Comparison of ENCODE assay signal across 8 cellular contexts in genomic region chr17:81412490-81413093, GRCh38. TPM values are rescaled to one million over a fixed set of nuclear protein-coding genes. Genes with fewer than 3 reads are reported as not detected.
DNase-seq lines count a peak whose midpoint lies in the region; ATAC-seq and TF ChIP-seq lines count a peak whose summit lies in the region.
"Had no signal": no experiment of that assay in that cellular context is flagged by ENCODE, and none has a peak within 500 bp of the region (broad histone marks: within the 10 kb centered on the region; RNA-seq: fewer than 3 reads in every experiment).

No MANE protein-coding gene starts in this region.

- no peak overlapping the region for H2AFZ ChIP-seq in SK-N-SH (ENCODE audit: low read depth)

- H3K36me3 ChIP-seq in SK-N-SH (replicated peaks in 1 of 2; ENCODE audit: control insufficient read depth in 1 of 2, insufficient read depth in 2 of 2, low read length in 1 of 2), result no peaks in the 10 kb centered on the region

- peaks cover 10 to 13% of the 10 kb centered on the region in 2 experiments; a peak in 3 of 4 replicates for H3K4me1 ChIP-seq in SK-N-SH (ENCODE audit: control insufficient read depth in 1 of 2, insufficient read depth in 2 of 2, low read depth in 1 of 2, low read length in 1 of 2)

- H3K4me3 ChIP-seq in lower leg skin (ENCODE audit: low read depth, poor library complexity, severe bottlenecking), result no peak overlapping the region
- H3K4me3 ChIP-seq in SK-N-SH (ENCODE audit: low read depth in 2 of 2, low read length in 1 of 2), result no peak overlapping the region

- H4K20me1 ChIP-seq in SK-N-SH (ENCODE audit: insufficient read depth), result peaks cover 14% of the 10 kb centered on the region; the same call in 1 of the 2 replicates

- no peak for TF ChIP-seq CTCF in lower leg skin (IDR thresholded peaks at IDR 0.05)
- no peak for TF ChIP-seq CTCF in SK-N-SH (IDR thresholded peaks at IDR 0.05)

- CTCF ChIA-PET in SK-N-SH (lab: Yijun Ruan, JAX), result interaction anchor here (0.6 to 8.0 kb wide), 5 partner anchors 10 to 763 kb away, joined by 3 to 41 read pairs (median 3); no protein-coding TSS in a partner anchor

- H3K4me2 ChIP-seq in SK-N-SH, result no peak overlapping the region
- H3K4me2 ChIP-seq: KMS-11 had no signal

- no peak for TF ChIP-seq RAD21 in SK-N-SH (IDR thresholded peaks at IDR 0.05; ENCODE audit: low read length)

- no peaks in the 10 kb centered on the region for H3K9me2 ChIP-seq in SK-N-SH

- no peak for TF ChIP-seq POLR2A in lower leg skin (IDR thresholded peaks at IDR 0.05)

- H3F3A ChIP-seq in SK-N-SH (replicated peaks; ENCODE audit: insufficient read depth), result peaks cover 2% of the 10 kb centered on the region

- H3K27ac ChIP-seq in SK-N-SH (ENCODE audit: low read depth in 2 of 2, low read length in 1 of 2), result no peak overlapping the region
- H3K27ac ChIP-seq: KMS-11 had no signal

- ATAC-seq in GM21367 (IDR thresholded peaks at IDR 0.05; ENCODE audit: unreplicated experiment), result no peak

- POLR2A ChIA-PET in SK-N-SH (lab: Yijun Ruan, JAX), result interaction anchor here (1.1 kb wide), 1 partner anchor 17 kb away, joined by 3 read pairs; no protein-coding TSS in a partner anchor

- intact Hi-C loops in lower leg skin (cut with DNase I; ENCODE audit: low total_unique reads), result no loop called here

- TF ChIP-seq EP300 in SK-N-SH (IDR thresholded peaks at IDR 0.05; ENCODE audit: borderline replicate concordance in 1 of 2, low read depth in 1 of 2, low read length in 1 of 2), result no peak

- DNase-seq in SW480 (ENCODE audit: low spot score) (peak; percentile 53), left kidney (ENCODE audit: low read depth, low spot score) (peak; percentile 89), lower leg skin (ENCODE audit: low spot score in 2 of 2) (no peak), SK-N-SH (no peak)
- peak; percentile 81 for DNase-seq in activated effector memory CD4-positive, alpha-beta T cell treated with anti-CD3 and anti-CD28 coated beads, Interleukin-2, amount 50 U/mL, for 16 hours
- DNase-seq in stimulated activated naive CD4-positive, alpha-beta T cell treated with Interleukin-2 at 50 U/mL for 16 hours (lab: John Stamatoyannopoulos, UW), result peak; percentile 49

- H3K9ac ChIP-seq in SK-N-SH, result no peak overlapping the region
- H3K9ac ChIP-seq: KMS-11 had no signal

- no peaks in the 10 kb centered on the region for H3K9me3 ChIP-seq in SK-N-SH

- no peaks in the 10 kb centered on the region for H3K27me3 ChIP-seq in SK-N-SH (ENCODE audit: insufficient read depth)

- no peaks in the 10 kb centered on the region for H3K79me2 ChIP-seq in SK-N-SH (ENCODE audit: insufficient read depth)

- 37 to 39% methylated on average over 29 of the region's 29 CpGs for WGBS in lower leg skin, 2 donors
- 80% methylated on average over 29 of the region's 29 CpGs for WGBS in SK-N-SH (ENCODE audit: low lambda C conversion rate)

TF ChIP-seq in SK-N-SH, 30 proteins besides CTCF, POLR2A, EP300 and RAD21:
- TF ChIP-seq FOXM1 (IDR thresholded peaks at IDR 0.05; ENCODE audit: low read depth) (no peak), ELF1 (IDR thresholded peaks at IDR 0.05) (no peak), MEF2A (IDR thresholded peaks at IDR 0.05; ENCODE audit: borderline replicate concordance, low read depth) (no peak), TCF12 (IDR thresholded peaks at IDR 0.05) (no peak), FOSL2 (IDR thresholded peaks at IDR 0.05; ENCODE audit: borderline replicate concordance, low read depth) (no peak), NFIC (IDR thresholded peaks at IDR 0.05; ENCODE audit: borderline replicate concordance) (no peak), TAF1 (IDR thresholded peaks at IDR 0.05; ENCODE audit: borderline replicate concordance, low read depth, low read length) (no peak), MXI1 (IDR thresholded peaks at IDR 0.05; ENCODE audit: low read depth, low read length) (no peak), RCOR1 (IDR thresholded peaks at IDR 0.05; ENCODE audit: low read length) (no peak), YY1 (IDR thresholded peaks at IDR 0.05; ENCODE audit: low read depth) (no peak), SIN3A (IDR thresholded peaks at IDR 0.05; ENCODE audit: borderline replicate concordance, low read depth, low read length) (no peak), FOXJ3 (CRISPR knock-in tag; IDR thresholded peaks at IDR 0.05) (no peak), GATA2 (CRISPR knock-in tag; IDR thresholded peaks at IDR 0.05) (no peak), ZBTB33 (IDR thresholded peaks at IDR 0.05; ENCODE audit: borderline replicate concordance, low read depth) (no peak), EZH2phosphoT487 (IDR thresholded peaks at IDR 0.05; ENCODE audit: borderline replicate concordance, low read depth) (no peak), MAX (IDR thresholded peaks at IDR 0.05; ENCODE audit: low read depth) (no peak), PBX3 (IDR thresholded peaks at IDR 0.05) (no peak), CHD2 (IDR thresholded peaks at IDR 0.05; ENCODE audit: low read length, partially characterized antibody) (no peak), IRF3 (IDR thresholded peaks at IDR 0.05; ENCODE audit: low read depth, low read length) (no peak), NRF1 (IDR thresholded peaks at IDR 0.05; ENCODE audit: low read depth, low read length) (no peak)

RNA-seq across cellular contexts. Expression of gene BAHCC1, which starts 17.3 kb away (rescaled TPM):
- 10 to 100 TPM in 2 of 4 donors, 1 to 10 TPM in 2; 4.1 to 14.2 (median 10.0) TPM for total RNA-seq in lower leg skin
- 3.6 and 6.4 TPM in 2 replicates for polyA plus RNA-seq in SK-N-SH (2012; rRNA removed)
- 1.4 and 4.3 TPM in 2 replicates for polyA plus RNA-seq in SK-N-SH (2012; cell fraction: cytosol; rRNA removed)
- polyA plus RNA-seq in SK-N-SH (2012; cell fraction: nucleus; rRNA removed), result 27.3 and 28.3 TPM in 2 replicates

Comparison
In these comparisons a context has a peak if more than half of its experiments do, and no peak if none do; other contexts are left out.
1. DNase-seq: peak in SW480 (single experiment), activated effector memory CD4-positive, alpha-beta T cell treated with anti-CD3 and anti-CD28 coated beads, Interleukin-2, amount 50 U/mL, for 16 hours (single experiment), left kidney (single experiment) and stimulated activated naive CD4-positive, alpha-beta T cell treated with Interleukin-2 at 50 U/mL for 16 hours (single experiment); none in lower leg skin (0 of 2) and SK-N-SH (single experiment).